ENCODE assay signal across 17 cellular contexts in the genomic region with DNA sequence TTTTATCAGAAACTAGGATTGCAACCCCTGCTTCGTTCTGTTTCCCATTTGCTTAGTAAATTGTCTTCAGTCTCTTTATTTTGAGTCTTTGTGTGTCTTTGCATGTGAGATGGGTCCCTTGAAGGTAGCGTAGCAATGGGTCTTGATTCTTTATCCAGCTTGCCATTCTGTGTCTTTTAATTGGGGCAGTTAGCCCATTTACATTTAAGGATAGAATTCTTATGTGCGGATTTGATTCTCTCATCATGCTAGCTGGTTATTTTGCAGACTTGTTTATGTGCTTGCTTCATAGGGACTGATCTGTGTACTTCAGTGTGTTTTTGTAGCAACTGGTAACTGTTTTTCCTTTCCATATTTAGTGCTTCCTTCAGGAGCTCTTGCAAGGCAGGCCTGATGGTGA.
"Had no signal": no experiment of that assay in that cellular context is flagged by ENCODE, and none has a peak within 500 bp of the region (broad histone marks: within the 10 kb centered on the region; RNA-seq: fewer than 3 reads in every experiment).

No MANE protein-coding gene starts in this region.

- H3K27me3 Mint-ChIP-seq: dendritic cell treated with granulocyte-macrophage colony-stimulating factor and Interleukin-4, amounts not matched to agents 40 ng/mL and 50 ng/mL, for 4 days; effector memory CD8-positive, alpha-beta T cell had no signal

- H3K9me3 Mint-ChIP-seq: effector memory CD8-positive, alpha-beta T cell had no signal

- H3K27ac ChIP-seq: epithelial cell of prostate, esophagus muscularis mucosa, gastrocnemius medialis, heart right ventricle, sigmoid colon, skin epidermis had no signal

- ATAC-seq: effector memory CD8-positive, alpha-beta T cell; gastrocnemius medialis; heart right ventricle; mucosa of descending colon had no signal

- H3K36me3 ChIP-seq: esophagus muscularis mucosa, gastrocnemius medialis, heart right ventricle, sigmoid colon had no signal

- H3K4me3 Mint-ChIP-seq: dendritic cell treated with granulocyte-macrophage colony-stimulating factor and Interleukin-4, amounts not matched to agents 40 ng/mL and 50 ng/mL, for 4 days; nephron progenitor cell had no signal

- H3K27me3 ChIP-seq: esophagus muscularis mucosa, gastrocnemius medialis, heart right ventricle, sigmoid colon had no signal

- FAIRE-seq: colon, islet of Langerhans, urothelium cell line had no signal

- H3K27ac Mint-ChIP-seq: dendritic cell treated with granulocyte-macrophage colony-stimulating factor and Interleukin-4, amounts not matched to agents 40 ng/mL and 50 ng/mL, for 4 days had no signal

- H3K4me3 ChIP-seq: esophagus muscularis mucosa, gastrocnemius medialis, heart right ventricle, mucosa of descending colon, sigmoid colon, skin epidermis had no signal

- DNase-seq: effector memory CD8-positive, alpha-beta T cell; gastrocnemius medialis; heart right ventricle; hypothalamus; kidney glomerular epithelial cell; mucosa of descending colon; nephron progenitor cell; sigmoid colon; stimulated activated naive CD4-positive, alpha-beta T cell treated with Interleukin-2 at 50 U/mL for 16 hours; trophoblast cell had no signal

- H3K9me3 ChIP-seq: gastrocnemius medialis, mucosa of descending colon, sigmoid colon had no signal
